9 cellular contexts compared by ENCODE assay signal in genomic region chr7:464712-465461, GRCh38. TPM values are rescaled to one million over a fixed set of nuclear protein-coding genes. Genes with fewer than 3 reads are reported as not detected.
A peak's percentile ranks its signal among the peaks of the same experiment; 100 is the strongest.
DNase-seq lines count a peak whose midpoint lies in the region; ATAC-seq lines count a peak whose summit lies in the region.
"Had no signal": no experiment of that assay in that cellular context is flagged by ENCODE, and none has a peak within 500 bp of the region (broad histone marks: within the 10 kb centered on the region; RNA-seq: fewer than 3 reads in every experiment).

No MANE protein-coding gene starts in this region.

- no peak for ATAC-seq in GM21619 (IDR thresholded peaks at IDR 0.05; ENCODE audit: unreplicated experiment)

- DNase-seq in 8988T, result peak; percentile 11
- peak; percentile 17 for DNase-seq in HCEC 1CT
- DNase-seq in fibroblast of gingiva (ENCODE audit: low read depth), result peak; percentile 50
- DNase-seq in myocyte (ENCODE audit: low read depth), result peak; percentile 67
- no peak for DNase-seq in NCI-H524 treated with DMSO at 0.1 percent for 48 hours (lab: John Stamatoyannopoulos, UW)
- no peak for DNase-seq in retina
- no peak for DNase-seq in NCI-H2081 (lab: John Stamatoyannopoulos, UW)
- DNase-seq: NCI-H2029 had no signal

RNA-seq across cellular contexts. Expression of gene PDGFA, which starts 54.8 kb away (rescaled TPM):
- total RNA-seq in myocyte, result 38.6 and 48.4 TPM in 2 replicates
- polyA plus RNA-seq in myocyte (2012), result 46.7 TPM

Comparison
In these comparisons a context has a peak if more than half of its experiments do, and no peak if none do; other contexts are left out.
1. DNase-seq: peak in 8988T (single experiment), HCEC 1CT (single experiment), fibroblast of gingiva (single experiment) and myocyte (single experiment); none in NCI-H524 treated with DMSO at 0.1 percent for 48 hours (single experiment), retina (single experiment) and NCI-H2081 (0 of 2).